8 cellular contexts compared by ENCODE assay signal in genomic region chr19:43619262-43620060, GRCh38. TPM values are rescaled to one million over a fixed set of nuclear protein-coding genes. Genes with fewer than 3 reads are reported as not detected.
A peak's percentile ranks its signal among the peaks of the same experiment; 100 is the strongest.
DNase-seq lines count a peak whose midpoint lies in the region; ATAC-seq and TF ChIP-seq lines count a peak whose summit lies in the region.

TSS of gene ZNF428 (minus strand) at chr19:43619629. CDS start at chr19:43614304, 5,325 bp downstream.

- H3K4me1 ChIP-seq in A673 (ENCODE audit: insufficient read depth, low read length, poor library complexity, severe bottlenecking), result peaks cover 9% of the 10 kb centered on the region
- no peaks in the 10 kb centered on the region for H3K4me1 ChIP-seq in breast epithelium
- H3K4me1 ChIP-seq in iPS-20b (ENCODE audit: insufficient read depth, low read length), result no peaks in the 10 kb centered on the region; the same call in 1 of the 2 replicates
- peaks cover 6 to 19% (median 13%) of the 10 kb centered on the region in 3 donors for H3K4me1 ChIP-seq in skeletal muscle tissue (ENCODE audit: control insufficient read depth in 3 of 3, insufficient read depth in 3 of 3, low read length in 3 of 3)

- H3K27me3 ChIP-seq in A673 (replicated peaks; ENCODE audit: insufficient read depth, low read depth, low read length, poor library complexity) (no peaks in the 10 kb centered on the region), WERI-Rb-1 (ENCODE audit: insufficient read depth, low read depth, severe bottlenecking) (no peaks in the 10 kb centered on the region), breast epithelium (no peaks in the 10 kb centered on the region), iPS-20b (ENCODE audit: insufficient read depth, low read length) (no peaks in the 10 kb centered on the region), skeletal muscle tissue (ENCODE audit: control insufficient read depth in 3 of 3, insufficient read depth in 3 of 3, low read length in 3 of 3) (no peaks in the 10 kb centered on the region)

- no peaks in the 10 kb centered on the region for H3K9me3 ChIP-seq in A673 (ENCODE audit: low read depth, low read length, poor library complexity, severe bottlenecking)
- H3K9me3 ChIP-seq in WERI-Rb-1 (ENCODE audit: severe bottlenecking), result no peaks in the 10 kb centered on the region
- H3K9me3 ChIP-seq in breast epithelium, result no peaks in the 10 kb centered on the region
- H3K9me3 ChIP-seq in iPS-20b (ENCODE audit: insufficient read depth, low read depth, low read length), result no peaks in the 10 kb centered on the region
- H3K9me3 ChIP-seq in skeletal muscle tissue (ENCODE audit: control insufficient read depth in 3 of 3, low read length in 3 of 3), result no peaks in the 10 kb centered on the region

- no peak for TF ChIP-seq CTCF in A673 (conservative IDR thresholded peaks at IDR 0.05; ENCODE audit: low read depth, low read length)
- no peak for TF ChIP-seq CTCF in WERI-Rb-1 (IDR thresholded peaks at IDR 0.05; ENCODE audit: low read depth, low read length)
- no peak for TF ChIP-seq CTCF in breast epithelium (IDR thresholded peaks at IDR 0.05)

- H3K36me3 ChIP-seq in A673 (ENCODE audit: insufficient read depth, low read length, poor library complexity, severe bottlenecking), result peaks cover 4% of the 10 kb centered on the region
- peaks cover 15% of the 10 kb centered on the region for H3K36me3 ChIP-seq in WERI-Rb-1
- H3K36me3 ChIP-seq in breast epithelium, result no peaks in the 10 kb centered on the region
- no peaks in the 10 kb centered on the region; the same call in 1 of the 2 replicates for H3K36me3 ChIP-seq in iPS-20b (ENCODE audit: insufficient read depth, low read depth, low read length)
- peaks cover 0 to 3% (median 0%) of the 10 kb centered on the region in 3 donors for H3K36me3 ChIP-seq in skeletal muscle tissue (ENCODE audit: control insufficient read depth in 3 of 3, insufficient read depth in 3 of 3, low read length in 3 of 3)

- ATAC-seq in GM18858 (IDR thresholded peaks at IDR 0.05; ENCODE audit: unreplicated experiment) (peak; percentile 67), HG03066 (IDR thresholded peaks at IDR 0.05; ENCODE audit: low read depth, unreplicated experiment) (peak; percentile 73)

- DNase-seq in A673 (ENCODE audit: low spot score) (peak; percentile 98), NCI-H2171 (lab: John Stamatoyannopoulos, UW) (peak; percentile 95), WERI-Rb-1 (peak; percentile 97), breast epithelium (ENCODE audit: low spot score in 2 of 2) (peak; percentile 76 to 82)

- intact Hi-C loops in A673 (cut with micrococcal nuclease; ENCODE audit: unreplicated experiment), result loop anchor here (1.0 kb wide), 1 partner anchor 23 kb away; the partner anchor contains the start of genes IRGQ and ZNF576
- intact Hi-C loops in breast epithelium (cut with DNase I; ENCODE audit: low total_unique reads), result no loop called here

- no peak for TF ChIP-seq POLR2A in breast epithelium (IDR thresholded peaks at IDR 0.05)

- H3K4me3 ChIP-seq in A673 (ENCODE audit: low read depth, low read length, poor library complexity, severe bottlenecking) (peak within 1 kb of the TSS; percentile 60), WERI-Rb-1 (ENCODE audit: low read depth, low read length) (peak within 1 kb of the TSS; percentile 70), breast epithelium (peak within 1 kb of the TSS; percentile 81 to 91 (median 82)), iPS-20b (ENCODE audit: low read length) (peak within 1 kb of the TSS; percentile 71), skeletal muscle tissue (ENCODE audit: low read length in 3 of 3) (peak within 1 kb of the TSS; percentile 90 to 100 (median 99))

- POLR2A ChIA-PET in A673 (lab: Charles Lee; ENCODE audit: low non-redundant PET), result no interaction called here

- CTCF ChIA-PET in A673 (lab: Charles Lee), result interaction anchor here (0.9 kb wide), 1 partner anchor 102 kb away, joined by 3 read pairs; no protein-coding TSS in a partner anchor

- peak within 1 kb of the TSS; percentile 96 for H3K27ac ChIP-seq in A673 (ENCODE audit: low read depth, low read length, poor library complexity, severe bottlenecking)
- H3K27ac ChIP-seq in WERI-Rb-1, result peak within 1 kb of the TSS; percentile 99
- peak within 1 kb of the TSS; percentile 91 for H3K27ac ChIP-seq in breast epithelium
- H3K27ac ChIP-seq in iPS-20b (ENCODE audit: low read length), result peak within 1 kb of the TSS; percentile 57
- peak within 1 kb of the TSS; percentile 87 for H3K27ac ChIP-seq in skeletal muscle tissue (ENCODE audit: low read depth, low read length)

- no TSS peak for BruUV-seq in A673 (replicated peaks; lab: Mats Ljungman, UMichigan)

- H3K9ac ChIP-seq in iPS-20b (ENCODE audit: low read depth, low read length) (peak within 1 kb of the TSS; percentile 81), skeletal muscle tissue (ENCODE audit: low read depth in 1 of 3, low read length in 3 of 3) (peak within 1 kb of the TSS; percentile 77 to 98 (median 92))

RNA-seq across cellular contexts. Expression of gene ZNF428, which starts in this region (rescaled TPM):
- total RNA-seq in A673 (2021) (65.7 and 72.4 TPM in 2 replicates), breast epithelium (10 to 100 TPM; 24.7 to 31.1 (median 28.2) TPM), skeletal muscle tissue (44.9 TPM)

Comparison
In these comparisons a context has a peak if more than half of its experiments do, and no peak if none do; other contexts are left out.
1. Peak in every context shown above with its lines: DNase-seq, ATAC-seq, H3K4me3 ChIP-seq and H3K27ac ChIP-seq.